ENCODE assay signal across 21 cellular contexts in the genomic region with DNA sequence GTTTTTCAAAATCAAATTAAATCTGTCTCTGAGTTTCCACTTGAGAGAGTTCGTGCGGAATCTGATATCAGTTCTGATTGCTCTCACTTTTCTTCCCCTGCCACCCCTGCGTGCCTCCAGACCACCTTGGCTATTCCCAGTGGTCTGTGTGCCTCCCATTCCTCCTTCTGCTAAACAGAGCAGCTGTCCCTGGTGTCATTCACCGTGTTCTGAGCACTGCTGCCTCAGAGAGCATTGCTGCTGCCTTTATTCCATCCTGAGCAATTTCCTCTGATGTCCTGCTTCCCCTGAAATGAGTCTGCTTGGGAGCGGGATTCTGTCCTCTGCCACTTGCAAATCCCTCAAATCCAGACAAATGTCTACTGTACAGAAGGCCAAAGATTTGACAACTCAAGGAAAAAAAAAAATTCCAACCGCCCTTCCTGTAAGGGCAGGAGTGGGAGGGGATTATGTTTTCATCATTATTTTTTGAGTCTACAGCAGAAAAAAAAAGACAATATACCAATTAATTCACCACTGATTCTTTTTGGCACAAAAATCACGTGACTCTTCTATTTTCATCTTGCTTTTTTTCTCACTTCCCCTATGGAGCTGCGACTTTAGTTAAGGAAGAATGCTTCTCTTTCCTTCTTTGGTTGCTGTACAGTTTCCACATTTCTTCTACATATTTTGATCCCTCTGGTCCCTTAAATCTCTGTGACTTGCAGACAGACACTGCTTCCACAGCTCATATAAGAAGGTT.
DNase-seq lines count a peak whose midpoint lies in the region; ATAC-seq, FAIRE-seq and TF ChIP-seq lines count a peak whose summit lies in the region.
"Had no signal": no experiment of that assay in that cellular context is flagged by ENCODE, and none has a peak within 500 bp of the region (broad histone marks: within the 10 kb centered on the region; RNA-seq: fewer than 3 reads in every experiment).

No MANE protein-coding gene starts in this region.

- H3K9ac ChIP-seq in kidney (ENCODE audit: low read length in 2 of 2), result no peak overlapping the region
- H3K9ac ChIP-seq: BLaER1 had no signal

- H3K4me1 Mint-ChIP-seq in mesothelial cell of epicardium, result peaks cover 27% of the 10 kb centered on the region
- H3K4me1 Mint-ChIP-seq in activated CD4-positive, alpha-beta T cell treated with anti-CD3 and anti-CD28 coated beads, Interleukin-2, amount 10 ng/mL, durations not matched to agents 7 days and 5 days, result no peaks in the 10 kb centered on the region
- H3K4me1 Mint-ChIP-seq: CD8-positive, alpha-beta memory T cell had no signal

- CTCF ChIA-PET in activated CD4-positive, alpha-beta T cell treated with anti-CD3 and anti-CD28 coated beads, Interleukin-2, amount 10 ng/mL, durations not matched to agents 7 days and 5 days (lab: Charles Lee), result no interaction called here

- FAIRE-seq in kidney (lab: Jason Lieb, UNC), result no peak
- FAIRE-seq: A204.1, G401.6, H54 had no signal

- DNase-seq in NOMO-1 treated with DMSO at 0.1 percent for 48 hours (lab: John Stamatoyannopoulos, UW; ENCODE audit: unreplicated experiment) (peak; percentile 21), NOMO-1 treated with dmso at 0.1 percent for 144 hours (lab: John Stamatoyannopoulos, UW; ENCODE audit: unreplicated experiment) (no peak), WERI-Rb-1 (peak; percentile 14), mesothelial cell of epicardium (ENCODE audit: low spot score in 2 of 2, unreplicated experiment in 2 of 2) (no peak), kidney (no peak)
- no peak for DNase-seq in activated CD4-positive, alpha-beta T cell treated with anti-CD3 and anti-CD28 coated beads, Interleukin-2, amount 10 ng/mL, durations not matched to agents 7 days and 5 days
- no peak for DNase-seq in activated T-cell treated with anti-CD3 and anti-CD28 coated beads, Interleukin-2, amount 50 U/mL, for 1 hour
- DNase-seq: CD8-positive, alpha-beta memory T cell; DMS79 treated with DMSO at 0.1 percent for 48 hours; Karpas-422; MG63; NCI-H1417; NCI-H1930; NCI-H446; NCI-H69; PC-9 had no signal

- H3K27me3 Mint-ChIP-seq in mesothelial cell of epicardium (ENCODE audit: low read depth), result no peaks in the 10 kb centered on the region
- no peaks in the 10 kb centered on the region for H3K27me3 Mint-ChIP-seq in activated CD4-positive, alpha-beta T cell treated with anti-CD3 and anti-CD28 coated beads, Interleukin-2, amount 10 ng/mL, durations not matched to agents 7 days and 5 days
- H3K27me3 Mint-ChIP-seq: CD8-positive, alpha-beta memory T cell had no signal

- no peaks in the 10 kb centered on the region for H3K9me3 ChIP-seq in WERI-Rb-1 (ENCODE audit: severe bottlenecking)
- H3K9me3 ChIP-seq in kidney (ENCODE audit: control insufficient read depth in 1 of 2, low read length in 2 of 2), result no peaks in the 10 kb centered on the region
- H3K9me3 ChIP-seq: BLaER1 had no signal

- H3K27ac ChIP-seq in WERI-Rb-1, result no peak overlapping the region
- H3K27ac ChIP-seq in kidney (ENCODE audit: low read depth in 2 of 2, low read length in 2 of 2), result no peak overlapping the region
- H3K27ac ChIP-seq: BLaER1, PC-9 had no signal

- H3K36me3 Mint-ChIP-seq in mesothelial cell of epicardium, result no peaks in the 10 kb centered on the region
- no peaks in the 10 kb centered on the region for H3K36me3 Mint-ChIP-seq in activated CD4-positive, alpha-beta T cell treated with anti-CD3 and anti-CD28 coated beads, Interleukin-2, amount 10 ng/mL, durations not matched to agents 7 days and 5 days (ENCODE audit: low read depth)
- H3K36me3 Mint-ChIP-seq: CD8-positive, alpha-beta memory T cell had no signal

- H3K4me3 Mint-ChIP-seq in mesothelial cell of epicardium, result peak overlapping the region; percentile 15
- H3K4me3 Mint-ChIP-seq in activated CD4-positive, alpha-beta T cell treated with anti-CD3 and anti-CD28 coated beads, Interleukin-2, amount 10 ng/mL, durations not matched to agents 7 days and 5 days, result no peak overlapping the region
- H3K4me3 Mint-ChIP-seq: CD8-positive, alpha-beta memory T cell had no signal

- no peak for ATAC-seq in GM18519 (IDR thresholded peaks at IDR 0.05; ENCODE audit: low FRiP score, unreplicated experiment)

- intact Hi-C loops in kidney (cut with DNase I), result no loop called here

- H3K27ac Mint-ChIP-seq in mesothelial cell of epicardium, result peak overlapping the region; percentile 5
- no peak overlapping the region for H3K27ac Mint-ChIP-seq in activated CD4-positive, alpha-beta T cell treated with anti-CD3 and anti-CD28 coated beads, Interleukin-2, amount 10 ng/mL, durations not matched to agents 7 days and 5 days
- H3K27ac Mint-ChIP-seq: CD8-positive, alpha-beta memory T cell had no signal

- POLR2A ChIA-PET in activated CD4-positive, alpha-beta T cell treated with anti-CD3 and anti-CD28 coated beads, Interleukin-2, amount 10 ng/mL, durations not matched to agents 7 days and 5 days (lab: Charles Lee), result no interaction called here

- H3K4me3 ChIP-seq in WERI-Rb-1 (ENCODE audit: low read depth, low read length) (no peak overlapping the region), kidney (ENCODE audit: low read length in 2 of 2) (no peak overlapping the region)
- H3K4me3 ChIP-seq: BLaER1, MG63, PC-9 had no signal

- no peaks in the 10 kb centered on the region for H3K27me3 ChIP-seq in WERI-Rb-1 (ENCODE audit: insufficient read depth, low read depth, severe bottlenecking)
- H3K27me3 ChIP-seq: BLaER1, MG63 had no signal

- H3K9me3 Mint-ChIP-seq in mesothelial cell of epicardium, result peaks cover 2% of the 10 kb centered on the region
- peaks cover 5% of the 10 kb centered on the region for H3K9me3 Mint-ChIP-seq in activated CD4-positive, alpha-beta T cell treated with anti-CD3 and anti-CD28 coated beads, Interleukin-2, amount 10 ng/mL, durations not matched to agents 7 days and 5 days

- TF ChIP-seq CTCF in WERI-Rb-1 (IDR thresholded peaks at IDR 0.05; ENCODE audit: low read depth, low read length) (no peak), mesothelial cell of epicardium (IDR thresholded peaks at IDR 0.05; ENCODE audit: unreplicated experiment) (no peak), kidney (IDR thresholded peaks at IDR 0.05; ENCODE audit: borderline replicate concordance, extremely low read depth, insufficient read depth) (no peak)

- H3K4me1 ChIP-seq in kidney (ENCODE audit: control insufficient read depth in 1 of 2, insufficient read depth in 1 of 2, low read depth in 1 of 2, low read length in 2 of 2), result no peaks in the 10 kb centered on the region
- H3K4me1 ChIP-seq: BLaER1 had no signal

- no peaks in the 10 kb centered on the region for H3K36me3 ChIP-seq in WERI-Rb-1
- H3K36me3 ChIP-seq in kidney (ENCODE audit: control insufficient read depth in 1 of 2, insufficient read depth in 2 of 2, low read length in 2 of 2), result no peaks in the 10 kb centered on the region
- H3K36me3 ChIP-seq: BLaER1, MG63 had no signal

Comparison
In these comparisons a context has a peak if more than half of its experiments do, and no peak if none do; other contexts are left out.
1. DNase-seq: peak in NOMO-1 treated with DMSO at 0.1 percent for 48 hours (single experiment) and WERI-Rb-1 (single experiment); none in NOMO-1 treated with dmso at 0.1 percent for 144 hours (single experiment), mesothelial cell of epicardium (0 of 2), kidney (single experiment), activated CD4-positive, alpha-beta T cell treated with anti-CD3 and anti-CD28 coated beads, Interleukin-2, amount 10 ng/mL, durations not matched to agents 7 days and 5 days (single experiment) and activated T-cell treated with anti-CD3 and anti-CD28 coated beads, Interleukin-2, amount 50 U/mL, for 1 hour (single experiment).